In genomic region chr9:81611664-81612063, GRCh38 we compare ENCODE assay signal across 1 cellular context.
TF ChIP-seq lines count a peak whose summit lies in the region.

No MANE protein-coding gene starts in this region.

TF ChIP-seq in HEK293T, 16 proteins besides CTCF, POLR2A, EP300 and RAD21 (continued from another document):
- TF ChIP-seq HDGF (IDR thresholded peaks at IDR 0.05; ENCODE audit: borderline replicate concordance) (no peak), NFRKB (IDR thresholded peaks at IDR 0.05) (no peak)
